ENCODE assay signal across 12 cellular contexts in genomic region chr20:11849270-11849920, GRCh38.
DNase-seq lines count a peak whose midpoint lies in the region; ATAC-seq and TF ChIP-seq lines count a peak whose summit lies in the region.
"Had no signal": no experiment of that assay in that cellular context is flagged by ENCODE, and none has a peak within 500 bp of the region (broad histone marks: within the 10 kb centered on the region; RNA-seq: fewer than 3 reads in every experiment).

No MANE protein-coding gene starts in this region.

- no peaks in the 10 kb centered on the region for H3K27me3 Mint-ChIP-seq in activated T-helper 1 cell treated with anti-CD3 and anti-CD28 coated beads, Interleukin-12 subunit alpha, Interleukin-12 subunit beta, Interleukin-2, Interleukin-4 antibody, amounts not matched to agents 30 ng/mL and 10 ng/mL and 1 ng/mL, durations not matched to agents 14 hours and 24 hours and 36 hours (ENCODE audit: insufficient read depth)

- H3K4me1 Mint-ChIP-seq in activated T-helper 1 cell treated with anti-CD3 and anti-CD28 coated beads, Interleukin-12 subunit alpha, Interleukin-12 subunit beta, Interleukin-2, Interleukin-4 antibody, amounts not matched to agents 30 ng/mL and 10 ng/mL and 1 ng/mL, durations not matched to agents 14 hours and 24 hours and 36 hours (ENCODE audit: low read depth): no peaks in the 10 kb centered on the region

- ATAC-seq in mucosa of descending colon (peak; percentile 52), HG02763 (IDR thresholded peaks at IDR 0.05; ENCODE audit: unreplicated experiment) (no peak), GM21786 (IDR thresholded peaks at IDR 0.05; ENCODE audit: unreplicated experiment) (no peak)

- H3K4me3 ChIP-seq in adipocyte (ENCODE audit: low read length): peak overlapping the region; percentile 38
- H3K4me3 ChIP-seq in mucosa of descending colon: no peak overlapping the region
- H3K4me3 ChIP-seq: gastroesophageal sphincter had no signal

- no peaks in the 10 kb centered on the region for H3K27me3 ChIP-seq in adipocyte (replicated peaks; ENCODE audit: control insufficient read depth, insufficient read depth, low read length)
- H3K27me3 ChIP-seq: gastroesophageal sphincter had no signal

- no peak overlapping the region for H3K9ac ChIP-seq in adipocyte (ENCODE audit: low read length)

- H3K9me3 Mint-ChIP-seq in activated T-helper 1 cell treated with anti-CD3 and anti-CD28 coated beads, Interleukin-12 subunit alpha, Interleukin-12 subunit beta, Interleukin-2, Interleukin-4 antibody, amounts not matched to agents 30 ng/mL and 10 ng/mL and 1 ng/mL, durations not matched to agents 14 hours and 24 hours and 36 hours: no peaks in the 10 kb centered on the region

- H3K4me1 ChIP-seq in adipocyte (ENCODE audit: control insufficient read depth, insufficient read depth, low read length) (peaks cover 47% of the 10 kb centered on the region), mucosa of descending colon (ENCODE audit: low read depth) (peaks cover 3% of the 10 kb centered on the region)

- H3K4me3 Mint-ChIP-seq in activated T-helper 1 cell treated with anti-CD3 and anti-CD28 coated beads, Interleukin-12 subunit alpha, Interleukin-12 subunit beta, Interleukin-2, Interleukin-4 antibody, amounts not matched to agents 30 ng/mL and 10 ng/mL and 1 ng/mL, durations not matched to agents 14 hours and 24 hours and 36 hours: no peak overlapping the region

- H3K36me3 ChIP-seq in adipocyte (ENCODE audit: control insufficient read depth, insufficient read depth, low read length, severe bottlenecking) (no peaks in the 10 kb centered on the region), mucosa of descending colon (ENCODE audit: low read depth) (no peaks in the 10 kb centered on the region)
- H3K36me3 ChIP-seq: gastroesophageal sphincter had no signal

- DNase-seq in DMS79 treated with DMSO at 0.1 percent for 48 hours (lab: John Stamatoyannopoulos, UW) (peak; percentile 77), NCI-H128 (lab: John Stamatoyannopoulos, UW; ENCODE audit: unreplicated experiment) (peak; percentile 46), adipocyte (ENCODE audit: low read depth) (peak; percentile 44), mucosa of descending colon (no peak), retina (no peak)
- DNase-seq in activated T-helper 1 cell treated with anti-CD3 and anti-CD28 coated beads, Interleukin-12 subunit alpha, Interleukin-12 subunit beta, Interleukin-2, Interleukin-4 antibody, amounts not matched to agents 30 ng/mL and 10 ng/mL and 1 ng/mL, durations not matched to agents 14 hours and 24 hours and 36 hours (ENCODE audit: low spot score): no peak
- DNase-seq: activated naive CD4-positive, alpha-beta T cell treated with anti-CD3 and anti-CD28 coated beads, Interleukin-2, amount 50 U/mL, for 16 hours; NCI-H2107; SHP77 treated with DMSO at 0.1 percent for 48 hours had no signal

- no peaks in the 10 kb centered on the region for H3K9me3 ChIP-seq in adipocyte (ENCODE audit: control insufficient read depth, low read length)
- H3K9me3 ChIP-seq in mucosa of descending colon: no peaks in the 10 kb centered on the region
- H3K9me3 ChIP-seq: gastroesophageal sphincter had no signal

- intact Hi-C loops in mucosa of descending colon (cut with DNase I, micrococcal nuclease): no loop called here
- intact Hi-C loops in activated T-helper 1 cell treated with anti-CD3 and anti-CD28 coated beads, Interleukin-12 subunit alpha, Interleukin-12 subunit beta, Interleukin-2, Interleukin-4 antibody, amounts not matched to agents 30 ng/mL and 10 ng/mL and 1 ng/mL, durations not matched to agents 14 hours and 24 hours and 36 hours (cut with micrococcal nuclease): no loop called here

- H3K36me3 Mint-ChIP-seq in activated T-helper 1 cell treated with anti-CD3 and anti-CD28 coated beads, Interleukin-12 subunit alpha, Interleukin-12 subunit beta, Interleukin-2, Interleukin-4 antibody, amounts not matched to agents 30 ng/mL and 10 ng/mL and 1 ng/mL, durations not matched to agents 14 hours and 24 hours and 36 hours (ENCODE audit: low read depth): no peaks in the 10 kb centered on the region

- no peak for TF ChIP-seq CTCF in mucosa of descending colon (IDR thresholded peaks at IDR 0.05)

- H3K27ac Mint-ChIP-seq in activated T-helper 1 cell treated with anti-CD3 and anti-CD28 coated beads, Interleukin-12 subunit alpha, Interleukin-12 subunit beta, Interleukin-2, Interleukin-4 antibody, amounts not matched to agents 30 ng/mL and 10 ng/mL and 1 ng/mL, durations not matched to agents 14 hours and 24 hours and 36 hours: no peak overlapping the region

Comparison
In these comparisons a context has a peak if more than half of its experiments do, and no peak if none do; other contexts are left out.
1. DNase-seq: peak in DMS79 treated with DMSO at 0.1 percent for 48 hours (single experiment), NCI-H128 (single experiment) and adipocyte (single experiment); none in mucosa of descending colon (0 of 3), retina (single experiment) and activated T-helper 1 cell treated with anti-CD3 and anti-CD28 coated beads, Interleukin-12 subunit alpha, Interleukin-12 subunit beta, Interleukin-2, Interleukin-4 antibody, amounts not matched to agents 30 ng/mL and 10 ng/mL and 1 ng/mL, durations not matched to agents 14 hours and 24 hours and 36 hours (single experiment).